Comparison of ENCODE assay signal across 8 cellular contexts in the genomic region with DNA sequence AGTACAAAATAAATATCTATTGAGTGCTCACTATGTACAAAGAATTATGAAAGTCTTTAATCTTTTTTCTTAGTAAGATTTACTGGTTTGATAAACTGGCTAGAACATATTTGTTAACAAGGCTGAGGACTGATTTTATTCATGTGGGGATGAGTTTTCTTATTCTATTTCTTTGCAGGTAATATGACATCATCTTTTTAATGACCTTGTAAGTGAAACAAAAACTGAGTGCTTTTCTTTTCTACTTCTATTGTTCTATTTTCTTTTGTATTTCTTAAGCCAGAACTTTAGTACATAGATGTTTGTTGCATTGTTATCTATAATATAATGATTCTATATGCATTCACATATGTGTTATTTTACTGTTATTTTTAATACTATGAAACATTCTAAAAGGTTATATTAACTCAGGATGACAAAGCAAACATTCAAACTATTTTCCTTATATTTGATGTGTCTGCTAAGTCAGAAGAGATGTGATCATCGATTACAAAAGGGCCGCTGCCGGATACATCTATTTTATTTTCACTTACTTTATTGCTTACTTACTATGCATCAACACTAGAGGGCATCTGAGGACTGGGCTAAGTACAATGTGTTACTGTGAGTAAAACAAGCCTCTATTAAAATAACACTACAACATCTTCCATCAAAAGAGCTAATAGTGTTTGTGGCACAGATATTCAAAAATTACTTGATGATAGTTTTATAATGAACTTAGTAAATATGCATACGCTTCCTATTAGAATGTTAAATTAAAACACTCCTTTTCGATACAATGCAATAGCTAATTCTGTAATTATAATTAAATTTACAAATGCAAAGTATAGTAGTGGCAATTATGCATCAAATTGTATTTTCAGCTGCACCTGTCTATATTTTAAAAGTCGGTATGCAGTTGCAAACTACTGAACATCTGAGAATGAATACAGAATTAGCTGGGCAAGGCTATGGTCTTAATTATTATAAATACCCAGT.
DNase-seq lines count a peak whose midpoint lies in the region; TF ChIP-seq lines count a peak whose summit lies in the region.

No MANE protein-coding gene starts in this region.

- DNase-seq in activated CD4-positive, alpha-beta T cell treated with anti-CD3 and anti-CD28 coated beads for 48 hours = peak; percentile 2
- no peak for DNase-seq in activated CD4-positive, alpha-beta T cell treated with anti-CD3 and anti-CD28 coated beads, Interleukin-2, amount 50 U/mL, for 1 hour
- DNase-seq in H7 = peak; percentile 23
- DNase-seq in M059J (ENCODE audit: low read depth) = peak; percentile 66
- peak; percentile 17 to 64 for DNase-seq in SJCRH30
- DNase-seq in esophagus squamous epithelium (lab: John Stamatoyannopoulos, UW) = no peak
- peak; percentile 6 for DNase-seq in neural crest cell (ENCODE audit: low read depth, low spot score)
- no peak for DNase-seq in NCI-H2227 (lab: John Stamatoyannopoulos, UW; ENCODE audit: unreplicated experiment)

- intact Hi-C loops in esophagus squamous epithelium (cut with DNase I) = loop anchor here (5.0 kb wide), 2 partner anchors 281 to 356 kb away; no protein-coding TSS in a partner anchor

- H3K4me3 ChIP-seq in H7 (ENCODE audit: insufficient read depth, low read depth, low read length) = no peak overlapping the region
- no peak overlapping the region for H3K4me3 ChIP-seq in SJCRH30
- H3K4me3 ChIP-seq in esophagus squamous epithelium = no peak overlapping the region

- no peak overlapping the region for H3K27ac ChIP-seq in SJCRH30
- H3K27ac ChIP-seq in esophagus squamous epithelium = no peak overlapping the region

- no peak overlapping the region for H3K27ac Mint-ChIP-seq in neural crest cell (ENCODE audit: unreplicated experiment)

- WGBS in esophagus squamous epithelium, 2 donors = 27 to 33% methylated on average over 6 of the region's 6 CpGs

- H3K9me3 ChIP-seq in SJCRH30 (replicated peaks) (no peaks in the 10 kb centered on the region), esophagus squamous epithelium (no peaks in the 10 kb centered on the region)

- no peaks in the 10 kb centered on the region for H3K27me3 Mint-ChIP-seq in neural crest cell (ENCODE audit: low read depth)

- no peak for TF ChIP-seq POLR2A in esophagus squamous epithelium (IDR thresholded peaks at IDR 0.05)

- peak; percentile 57 to 79 (median 68) for TF ChIP-seq CTCF in esophagus squamous epithelium (IDR thresholded peaks at IDR 0.05)
- TF ChIP-seq CTCF in neural crest cell (conservative IDR thresholded peaks at IDR 0.05) = peak; percentile 91

- H3K36me3 ChIP-seq in H7 (replicated peaks; ENCODE audit: control insufficient read depth, insufficient read depth, low read length) (no peaks in the 10 kb centered on the region), SJCRH30 (no peaks in the 10 kb centered on the region), esophagus squamous epithelium (no peaks in the 10 kb centered on the region)

- no peaks in the 10 kb centered on the region for H3K27me3 ChIP-seq in H7 (ENCODE audit: control insufficient read depth, insufficient read depth, low read length)
- H3K27me3 ChIP-seq in SJCRH30 = no peaks in the 10 kb centered on the region
- no peaks in the 10 kb centered on the region for H3K27me3 ChIP-seq in esophagus squamous epithelium

- H3K4me3 Mint-ChIP-seq in neural crest cell = no peak overlapping the region

- no peaks in the 10 kb centered on the region for H3K36me3 Mint-ChIP-seq in neural crest cell (ENCODE audit: low read depth)

- peaks cover 5% of the 10 kb centered on the region for H3K4me1 Mint-ChIP-seq in neural crest cell

- no peaks in the 10 kb centered on the region for H3K4me1 ChIP-seq in SJCRH30
- H3K4me1 ChIP-seq in esophagus squamous epithelium = peaks cover 0 to 21% (median 0%) of the 10 kb centered on the region in 3 donors

- no peaks in the 10 kb centered on the region for H3K9me3 Mint-ChIP-seq in neural crest cell

Comparison
In these comparisons a context has a peak if more than half of its experiments do, and no peak if none do; other contexts are left out.
1. DNase-seq: peak in activated CD4-positive, alpha-beta T cell treated with anti-CD3 and anti-CD28 coated beads for 48 hours (single experiment), H7 (single experiment), M059J (single experiment), SJCRH30 (2 of 2) and neural crest cell (single experiment); none in activated CD4-positive, alpha-beta T cell treated with anti-CD3 and anti-CD28 coated beads, Interleukin-2, amount 50 U/mL, for 1 hour (single experiment), esophagus squamous epithelium (single experiment) and NCI-H2227 (single experiment).